In the genomic region with DNA sequence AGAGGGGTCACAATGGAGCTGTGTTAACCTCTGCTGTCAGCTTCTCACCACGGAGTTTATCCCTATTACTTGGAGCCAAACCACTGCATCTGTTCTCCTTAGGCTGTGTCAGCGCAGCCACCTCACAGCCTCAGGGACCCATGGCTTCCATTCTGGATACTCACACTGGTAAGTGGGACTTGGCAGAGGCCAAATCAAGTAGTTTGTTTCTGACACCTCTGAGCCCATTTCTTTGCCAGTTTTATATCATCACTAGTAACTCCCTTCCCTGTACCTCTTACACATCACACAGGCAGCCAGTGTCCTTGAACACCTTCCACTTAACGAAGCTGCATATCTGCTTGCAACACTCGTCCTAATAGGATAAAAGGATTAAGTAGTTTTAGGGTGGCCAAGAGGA, we compare ENCODE assay signal across 17 cellular contexts. TPM values are rescaled to one million over a fixed set of nuclear protein-coding genes. Genes with fewer than 3 reads are reported as not detected.
"Had no signal": no experiment of that assay in that cellular context is flagged by ENCODE, and none has a peak within 500 bp of the region (broad histone marks: within the 10 kb centered on the region; RNA-seq: fewer than 3 reads in every experiment).

No MANE protein-coding gene starts in this region.

RNA-seq across cellular contexts. Expression of a gene that starts 58.9 kb away (rescaled TPM):
- total RNA-seq: naive thymus-derived CD8-positive, alpha-beta T cell; natural killer cell treated with Interleukin-12 subunit alpha and Interleukin-12 subunit beta and Interleukin-15 and Interleukin-18, amount 100 ng/mL, for 72 hours; neural crest cell; omental fat pad; osteocyte; pancreas; posterior vena cava; prostate gland; renal cortical epithelial cell; sciatic nerve; smooth muscle cell; spleen; suprapubic skin; transverse colon; upper lobe of right lung; urinary bladder; uterus had no signal
- polyA plus RNA-seq: pancreas, smooth muscle cell, spleen, urinary bladder had no signal
